16 cellular contexts compared by ENCODE assay signal in the genomic region with DNA sequence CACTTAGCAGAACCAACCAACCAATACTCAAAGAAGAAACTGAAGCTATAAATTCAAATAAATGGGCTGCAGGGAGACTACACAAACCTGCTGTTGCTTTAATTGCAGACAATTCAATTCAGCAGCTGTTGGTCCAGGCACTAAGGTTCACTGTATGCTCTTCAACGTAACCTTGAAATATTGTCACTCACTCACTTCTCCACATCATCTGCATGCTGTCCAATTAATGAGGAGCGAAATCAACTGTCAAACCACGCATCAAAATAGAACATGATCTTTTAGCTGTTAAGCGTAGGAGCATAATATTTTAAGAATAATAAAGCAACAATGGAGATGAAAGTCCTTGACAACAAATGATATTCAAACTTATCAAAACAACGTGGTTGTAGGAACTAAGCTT. TPM values are rescaled to one million over a fixed set of nuclear protein-coding genes. Genes with fewer than 3 reads are reported as not detected.
DNase-seq lines count a peak whose midpoint lies in the region; ATAC-seq, FAIRE-seq and TF ChIP-seq lines count a peak whose summit lies in the region.
"Had no signal": no experiment of that assay in that cellular context is flagged by ENCODE, and none has a peak within 500 bp of the region (broad histone marks: within the 10 kb centered on the region; RNA-seq: fewer than 3 reads in every experiment).

No MANE protein-coding gene starts in this region.

- no peak overlapping the region for H2BK15ac ChIP-seq in H9 (ENCODE audit: low read depth, low read length)

- no peak overlapping the region for H2BK20ac ChIP-seq in H9 (ENCODE audit: low read depth, low read length, poor library complexity, severe bottlenecking)

- 23 to 37% (median 35%) methylated on average over 5 of the region's 5 CpGs for WGBS in psoas muscle, 3 donors
- no CpG with 5 or more reads among the region's 5 CpGs for WGBS in H9 (ENCODE audit: extremely low coverage, insufficient read length, low lambda C conversion rate)

- H3K9me3 ChIP-seq in astrocyte (ENCODE audit: insufficient read depth, low read depth, low read length), result no peaks in the 10 kb centered on the region
- no peaks in the 10 kb centered on the region for H3K9me3 ChIP-seq in psoas muscle
- H3K9me3 ChIP-seq in H9 (ENCODE audit: control insufficient read depth, low read depth, low read length), result no peaks in the 10 kb centered on the region
- H3K9me3 ChIP-seq: heart left ventricle had no signal

- no peaks in the 10 kb centered on the region for H3K9me3 Mint-ChIP-seq in activated T-cell treated with anti-CD3 and anti-CD28 coated beads, Interleukin-2, amount 50 U/mL, for 4 hours
- H3K9me3 Mint-ChIP-seq in astrocyte (ENCODE audit: unreplicated experiment) (no peaks in the 10 kb centered on the region), H9 (no peaks in the 10 kb centered on the region)
- H3K9me3 Mint-ChIP-seq: CD8-positive, alpha-beta memory T cell; stimulated activated memory B cell treated with anti-CD40 and anti-IgM and Interleukin-4, amounts not matched to agents 10 μg/mL and 1 μg/mL and 100 μg/mL, for 72 hours had no signal

- H3K4me3 Mint-ChIP-seq in activated T-cell treated with anti-CD3 and anti-CD28 coated beads, Interleukin-2, amount 50 U/mL, for 4 hours, result peak overlapping the region; percentile 46
- H3K4me3 Mint-ChIP-seq in astrocyte (ENCODE audit: unreplicated experiment) (no peak overlapping the region), H9 (no peak overlapping the region)
- H3K4me3 Mint-ChIP-seq: stimulated activated memory B cell treated with anti-CD40 and anti-IgM and Interleukin-4, amounts not matched to agents 10 μg/mL and 1 μg/mL and 100 μg/mL, for 72 hours had no signal

- H3K36me3 ChIP-seq in astrocyte (ENCODE audit: insufficient read depth, low read length) (no peaks in the 10 kb centered on the region), psoas muscle (ENCODE audit: insufficient read depth in 1 of 2, low read depth in 1 of 2) (no peaks in the 10 kb centered on the region)
- H3K36me3 ChIP-seq: heart left ventricle had no signal

- H3K4ac ChIP-seq in H9 (ENCODE audit: low read depth, low read length), result no peak overlapping the region

- H3K4me1 Mint-ChIP-seq in activated T-cell treated with anti-CD3 and anti-CD28 coated beads, Interleukin-2, amount 50 U/mL, for 4 hours (ENCODE audit: low read depth), result peaks cover 24% of the 10 kb centered on the region
- H3K4me1 Mint-ChIP-seq in astrocyte (ENCODE audit: low read depth, unreplicated experiment), result no peaks in the 10 kb centered on the region
- peaks cover 7 to 24% of the 10 kb centered on the region in 2 experiments for H3K4me1 Mint-ChIP-seq in H9

- H3K27me3 ChIP-seq in astrocyte (ENCODE audit: insufficient read depth, low read length), result no peaks in the 10 kb centered on the region
- no peaks in the 10 kb centered on the region for H3K27me3 ChIP-seq in psoas muscle (ENCODE audit: insufficient read depth in 3 of 3, low read length in 2 of 3)
- no peaks in the 10 kb centered on the region for H3K27me3 ChIP-seq in H9 (ENCODE audit: insufficient read depth, low read length)
- H3K27me3 ChIP-seq: heart left ventricle had no signal

- no peak overlapping the region for H3K18ac ChIP-seq in H9 (ENCODE audit: insufficient read length, low read depth, low read length)

- ATAC-seq in activated T-cell treated with anti-CD3 and anti-CD28 coated beads, Interleukin-2, amount 50 U/mL, for 4 hours, result no peak
- ATAC-seq in psoas muscle, result no peak
- ATAC-seq: heart left ventricle; right cardiac atrium; stimulated activated memory B cell treated with anti-CD40 and anti-IgM and Interleukin-4, amounts not matched to agents 10 μg/mL and 1 μg/mL and 100 μg/mL, for 72 hours had no signal

- no peak overlapping the region for H2BK120ac ChIP-seq in H9 (ENCODE audit: low read depth, low read length, poor library complexity, severe bottlenecking)

- H3T11ph ChIP-seq in H9 (ENCODE audit: low read length), result no peak overlapping the region

- H3K14ac ChIP-seq in H9 (ENCODE audit: insufficient read depth, low read length), result no peak overlapping the region

- H4K5ac ChIP-seq in H9 (ENCODE audit: insufficient read length, low read depth, low read length), result no peak overlapping the region

- no peaks in the 10 kb centered on the region for H3K79me1 ChIP-seq in H9 (ENCODE audit: insufficient read depth, low read depth, low read length, poor library complexity, severe bottlenecking)

- H3K4me3 ChIP-seq in astrocyte (ENCODE audit: insufficient read depth, low read depth, low read length) (no peak overlapping the region), psoas muscle (no peak overlapping the region)

- H2AFZ ChIP-seq in astrocyte (ENCODE audit: low read depth, low read length) (no peak overlapping the region), H9 (ENCODE audit: low read length) (no peak overlapping the region)

- no peaks in the 10 kb centered on the region for H3K23me2 ChIP-seq in H9 (ENCODE audit: insufficient read length, low read depth, low read length, poor library complexity, severe bottlenecking)

- peak; percentile 73 for FAIRE-seq in astrocyte (lab: Jason Lieb, UNC)

- H3K4me1 ChIP-seq in astrocyte (ENCODE audit: insufficient read depth, low read length) (no peaks in the 10 kb centered on the region), psoas muscle (no peaks in the 10 kb centered on the region), H9 (ENCODE audit: insufficient read depth, low read length) (no peaks in the 10 kb centered on the region)

- no peak overlapping the region for H4K8ac ChIP-seq in H9 (replicated peaks; ENCODE audit: insufficient read length, low read depth, low read length)

- TF ChIP-seq CTCF in astrocyte (IDR thresholded peaks at IDR 0.05; ENCODE audit: insufficient read depth, low read depth, low read length) (no peak), psoas muscle (IDR thresholded peaks at IDR 0.05) (no peak), H9 (conservative IDR thresholded peaks at IDR 0.05) (no peak)

- no peak for DNase-seq in activated T-cell treated with anti-CD3 and anti-CD28 coated beads, Interleukin-2, amount 50 U/mL, for 4 hours
- DNase-seq in activated T-cell treated with anti-CD3 and anti-CD28 coated beads, Interleukin-2, amount 50 U/mL, for 1 hour, result no peak
- peak; percentile 17 for DNase-seq in NCI-H187 treated with DMSO at 0.1 percent for 48 hours (lab: John Stamatoyannopoulos, UW)
- no peak for DNase-seq in astrocyte (ENCODE audit: low read depth)
- DNase-seq in pons (ENCODE audit: low spot score), result peak; percentile 16
- no peak for DNase-seq in psoas muscle
- no peak for DNase-seq in H9
- DNase-seq in mesenteric fat pad (ENCODE audit: low spot score), result no peak
- DNase-seq: activated gamma-delta T cell treated with Interleukin-2 at 50 U/mL for 16 hours; CD8-positive, alpha-beta memory T cell; heart left ventricle; NCI-H1930; NCI-H446 treated with DMSO at 0.1 percent for 48 hours; nucleus accumbens; right cardiac atrium had no signal

- no peak overlapping the region for H3K4me2 ChIP-seq in astrocyte (ENCODE audit: low read length)
- no peak overlapping the region for H3K4me2 ChIP-seq in H9 (ENCODE audit: insufficient read depth, insufficient read length, low read length)

- no peaks in the 10 kb centered on the region for H3K27me3 Mint-ChIP-seq in activated T-cell treated with anti-CD3 and anti-CD28 coated beads, Interleukin-2, amount 50 U/mL, for 4 hours (ENCODE audit: low read depth)
- H3K27me3 Mint-ChIP-seq in astrocyte (ENCODE audit: low read depth, unreplicated experiment) (no peaks in the 10 kb centered on the region), H9 (ENCODE audit: low read depth) (no peaks in the 10 kb centered on the region)
- H3K27me3 Mint-ChIP-seq: stimulated activated memory B cell treated with anti-CD40 and anti-IgM and Interleukin-4, amounts not matched to agents 10 μg/mL and 1 μg/mL and 100 μg/mL, for 72 hours had no signal

- H3K36me3 Mint-ChIP-seq in activated T-cell treated with anti-CD3 and anti-CD28 coated beads, Interleukin-2, amount 50 U/mL, for 4 hours (ENCODE audit: insufficient read depth), result peaks cover 2% of the 10 kb centered on the region
- H3K36me3 Mint-ChIP-seq in astrocyte (ENCODE audit: low read depth, unreplicated experiment) (no peaks in the 10 kb centered on the region), H9 (ENCODE audit: insufficient read depth in 1 of 3, low read depth in 3 of 3) (no peaks in the 10 kb centered on the region)

- no peaks in the 10 kb centered on the region for H3K79me2 ChIP-seq in astrocyte (ENCODE audit: insufficient read depth, low read length)
- H3K79me2 ChIP-seq in H9 (ENCODE audit: insufficient read depth, low read length), result no peaks in the 10 kb centered on the region

- no peak overlapping the region for H3K56ac ChIP-seq in H9 (ENCODE audit: insufficient read length, low read depth, low read length)

- H4K91ac ChIP-seq in H9 (ENCODE audit: insufficient read length, low read depth, low read length), result no peak overlapping the region

- no peak overlapping the region for H3K23ac ChIP-seq in H9 (ENCODE audit: insufficient read length, low read depth, low read length)

- no peak overlapping the region for H3K27ac ChIP-seq in astrocyte (ENCODE audit: low read depth, low read length)
- H3K27ac ChIP-seq in psoas muscle, result no peak overlapping the region
- no peak overlapping the region for H3K27ac ChIP-seq in H9 (ENCODE audit: insufficient read length, low read depth, low read length)

- no peak overlapping the region for H2BK5ac ChIP-seq in H9 (ENCODE audit: insufficient read length, low read length)

- H2AK5ac ChIP-seq in H9 (ENCODE audit: insufficient read length, low read length), result no peak overlapping the region

- H4K20me1 ChIP-seq in astrocyte (ENCODE audit: insufficient read depth, low read length) (no peaks in the 10 kb centered on the region), H9 (ENCODE audit: control insufficient read depth, insufficient read depth, insufficient read length) (no peaks in the 10 kb centered on the region)

- intact Hi-C loops in psoas muscle (cut with DNase I), result loop anchor here in 1 of 2 donors (10.0 kb wide), 1 partner anchor 181 kb away; no protein-coding TSS in a partner anchor

- H3K9ac ChIP-seq in astrocyte (ENCODE audit: low read length) (no peak overlapping the region), H9 (ENCODE audit: extremely low read depth, insufficient read length, low read length) (no peak overlapping the region)

- H3K27ac Mint-ChIP-seq in astrocyte (ENCODE audit: unreplicated experiment) (no peak overlapping the region), H9 (no peak overlapping the region)
- H3K27ac Mint-ChIP-seq: CD8-positive, alpha-beta memory T cell; stimulated activated memory B cell treated with anti-CD40 and anti-IgM and Interleukin-4, amounts not matched to agents 10 μg/mL and 1 μg/mL and 100 μg/mL, for 72 hours had no signal

- no peak overlapping the region for H2BK12ac ChIP-seq in H9 (ENCODE audit: insufficient read length, low read depth, low read length)

RNA-seq across cellular contexts. Expression of a gene that starts 17.0 kb away (rescaled TPM):
- 10 to 100 TPM; 10.9 to 14.9 (median 13.0) TPM for total RNA-seq in activated T-cell treated with anti-CD3 and anti-CD28 coated beads, Interleukin-2, amount 50 U/mL, for 4 hours
- total RNA-seq in astrocyte (9.4 and 11.1 TPM in 2 replicates), psoas muscle (10 to 100 TPM in 3 of 4 donors, 1 to 10 TPM in 1; 8.8 to 13.4 (median 11.4) TPM), H9 (2021) (16.8 and 17.7 TPM in 2 replicates), mesenteric fat pad (15.1 TPM)
- 10 to 100 TPM in 1 of 3 donors, 1 to 10 TPM in 2; 4.7 to 11.3 (median 7.6) TPM for polyA plus RNA-seq in psoas muscle

Comparison
In these comparisons a context has a peak if more than half of its experiments do, and no peak if none do; other contexts are left out.
1. DNase-seq: peak in NCI-H187 treated with DMSO at 0.1 percent for 48 hours (single experiment) and pons (single experiment); none in activated T-cell treated with anti-CD3 and anti-CD28 coated beads, Interleukin-2, amount 50 U/mL, for 4 hours (single experiment), activated T-cell treated with anti-CD3 and anti-CD28 coated beads, Interleukin-2, amount 50 U/mL, for 1 hour (single experiment), astrocyte (single experiment), psoas muscle (0 of 2), H9 (single experiment) and mesenteric fat pad (single experiment).